In the genomic region with DNA sequence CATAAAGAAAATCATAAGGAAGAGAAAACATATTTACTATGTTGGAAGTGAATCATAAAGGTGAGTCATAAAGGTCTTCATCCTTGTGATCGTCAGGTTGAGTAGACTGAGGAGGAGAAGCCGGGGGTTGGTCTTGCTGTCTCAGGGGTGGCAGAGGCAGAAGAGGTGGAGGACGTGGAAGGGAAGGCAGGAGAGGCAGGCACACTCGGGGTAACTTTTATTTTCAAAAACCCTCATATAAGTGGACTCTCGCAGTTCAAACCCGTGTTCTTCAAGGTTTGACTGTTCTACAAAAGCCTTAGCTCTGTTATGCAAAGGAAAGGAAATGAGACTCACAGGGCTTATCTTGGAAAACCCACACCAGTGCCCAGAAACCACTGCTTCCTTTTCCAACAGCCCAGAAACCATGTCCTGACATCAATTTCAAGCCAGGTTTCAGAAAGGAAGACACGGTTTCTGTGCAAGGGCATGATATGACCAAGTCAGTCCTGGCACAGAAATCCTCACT, we compare ENCODE assay signal across 1 cellular context.
TF ChIP-seq lines count a peak whose summit lies in the region.

No MANE protein-coding gene starts in this region.

TF ChIP-seq in IMR-90, 13 proteins besides CTCF, POLR2A, EP300 and RAD21:
- TF ChIP-seq USF2 (IDR thresholded peaks at IDR 0.05; ENCODE audit: low read depth, low read length) (no peak), SMC3 (IDR thresholded peaks at IDR 0.05; ENCODE audit: low read depth, low read length) (no peak), NFE2L2 (IDR thresholded peaks at IDR 0.05; ENCODE audit: low read depth, low read length) (no peak), RCOR1 (IDR thresholded peaks at IDR 0.05; ENCODE audit: insufficient replicate concordance, low read length) (no peak), MAFK (IDR thresholded peaks at IDR 0.05; ENCODE audit: low read depth, low read length) (no peak), MXI1 (IDR thresholded peaks at IDR 0.05; ENCODE audit: borderline replicate concordance, low read depth, low read length) (no peak), FOS (IDR thresholded peaks at IDR 0.05; ENCODE audit: low read depth, low read length) (no peak), CHD1 (IDR thresholded peaks at IDR 0.05; ENCODE audit: low read depth, low read length) (no peak), BHLHE40 (IDR thresholded peaks at IDR 0.05; ENCODE audit: low read depth, low read length) (no peak), RFX5 (IDR thresholded peaks at IDR 0.05; ENCODE audit: low read depth, low read length) (no peak), CEBPB (IDR thresholded peaks at IDR 0.05; ENCODE audit: low read depth, low read length) (no peak), MAZ (IDR thresholded peaks at IDR 0.05; ENCODE audit: borderline replicate concordance, low read depth, low read length) (no peak)
- TF ChIP-seq, protein P1, sequence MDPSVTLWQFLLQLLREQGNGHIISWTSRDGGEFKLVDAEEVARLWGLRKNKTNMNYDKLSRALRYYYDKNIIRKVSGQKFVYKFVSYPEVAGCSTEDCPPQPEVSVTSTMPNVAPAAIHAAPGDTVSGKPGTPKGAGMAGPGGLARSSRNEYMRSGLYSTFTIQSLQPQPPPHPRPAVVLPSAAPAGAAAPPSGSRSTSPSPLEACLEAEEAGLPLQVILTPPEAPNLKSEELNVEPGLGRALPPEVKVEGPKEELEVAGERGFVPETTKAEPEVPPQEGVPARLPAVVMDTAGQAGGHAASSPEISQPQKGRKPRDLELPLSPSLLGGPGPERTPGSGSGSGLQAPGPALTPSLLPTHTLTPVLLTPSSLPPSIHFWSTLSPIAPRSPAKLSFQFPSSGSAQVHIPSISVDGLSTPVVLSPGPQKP (IDR thresholded peaks at IDR 0.05; ENCODE audit: borderline replicate concordance, low read depth, low read length), result no peak
